ENCODE assay signal across 8 cellular contexts in the genomic region with DNA sequence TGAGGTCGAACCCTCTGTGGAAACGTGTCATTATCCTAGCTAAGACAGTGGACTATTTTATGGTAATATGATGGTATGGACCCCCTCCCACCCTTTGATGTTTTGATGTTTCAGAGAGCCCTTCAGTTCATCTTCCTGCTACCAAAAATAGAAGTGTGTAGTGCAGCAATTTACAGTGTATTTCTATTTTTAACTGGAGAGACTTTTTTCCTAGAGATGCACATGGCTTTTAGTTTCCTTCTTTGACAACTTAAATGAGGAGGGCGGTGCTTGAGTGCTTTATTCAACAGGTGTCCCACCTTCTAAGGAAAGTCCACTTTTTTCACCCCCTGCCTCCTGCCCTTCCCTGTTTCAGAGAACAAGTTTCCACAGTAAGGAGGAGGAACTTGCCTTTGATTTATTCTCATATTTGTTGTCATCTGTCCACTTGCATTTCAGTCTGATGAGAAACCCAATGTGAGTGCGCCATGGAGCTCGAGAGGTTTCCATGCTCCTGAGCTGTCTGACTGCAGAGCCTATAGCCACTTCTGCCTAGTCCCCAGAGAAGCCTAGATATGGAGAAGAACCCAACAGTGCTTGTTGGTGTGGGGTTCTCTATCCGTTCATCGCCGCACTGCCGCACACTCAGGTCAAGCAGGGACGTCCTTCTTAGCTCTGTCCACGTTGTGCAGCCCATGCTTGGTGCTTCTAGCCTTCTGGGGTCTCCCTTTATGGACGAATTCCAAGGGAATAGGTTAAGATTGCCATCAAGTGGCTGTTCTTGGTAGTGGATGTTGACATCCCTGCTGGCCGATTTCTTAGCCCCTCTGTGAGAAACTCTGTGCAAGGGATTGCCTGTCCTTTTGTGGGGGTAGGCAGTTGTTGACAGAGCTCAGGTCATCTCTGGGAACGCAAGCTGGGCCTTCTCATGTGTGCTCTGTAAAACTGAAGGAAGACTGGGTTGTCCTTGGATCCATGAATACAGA.
DNase-seq lines count a peak whose midpoint lies in the region; ATAC-seq, FAIRE-seq and TF ChIP-seq lines count a peak whose summit lies in the region.

No MANE protein-coding gene starts in this region.

- ATAC-seq in mucosa of descending colon (peak; percentile 46), HG02938 (IDR thresholded peaks at IDR 0.05; ENCODE audit: unreplicated experiment) (no peak), HG03097 (IDR thresholded peaks at IDR 0.05; ENCODE audit: low FRiP score, unreplicated experiment) (no peak)

- H3K27me3 ChIP-seq in PC-9 (ENCODE audit: insufficient read depth, low read depth), result no peaks in the 10 kb centered on the region
- H3K27me3 ChIP-seq in H1 (replicated peaks in 1 of 4; ENCODE audit: control insufficient read depth in 3 of 4, extremely low read depth in 1 of 4, insufficient read depth in 3 of 4, low read length in 3 of 4), result no peaks in the 10 kb centered on the region

- TF ChIP-seq POLR2A in H1 (IDR thresholded peaks at IDR 0.05; ENCODE audit: control extremely low read depth in 1 of 2, low read depth in 2 of 2, low read length in 2 of 2), result peak in 1 of 2 experiments; percentile 25

- DNase-seq in CD1c-positive myeloid dendritic cell (ENCODE audit: extremely low spot score), result peak; percentile 41
- peak; percentile 47 for DNase-seq in GM20000 (ENCODE audit: low spot score)
- DNase-seq in PC-9, result peak in 1 of 2 experiments; percentile 16
- no peak for DNase-seq in H1 (ENCODE audit: low read depth in 1 of 2, low spot score in 2 of 2)
- DNase-seq in mucosa of descending colon, result no peak
- DNase-seq in coronary artery (ENCODE audit: low spot score), result no peak

- no peak overlapping the region for H3K14ac ChIP-seq in H1 (ENCODE audit: insufficient read length)

- no peak overlapping the region for H2BK15ac ChIP-seq in H1 (ENCODE audit: low read length)

- peak overlapping the region; percentile 54; the same call in 1 of the 2 replicates for H4K8ac ChIP-seq in H1 (ENCODE audit: extremely low read depth, insufficient read depth, low read length)

- H3K79me2 ChIP-seq in PC-9 (ENCODE audit: low read depth) (peaks cover 81% of the 10 kb centered on the region), H1 (ENCODE audit: control insufficient read depth in 1 of 2, insufficient read depth in 2 of 2, low read length in 2 of 2) (peaks cover 86 to 100% of the 10 kb centered on the region in 2 experiments)

- no peak overlapping the region for H2BK120ac ChIP-seq in H1 (replicated peaks; ENCODE audit: low read depth, low read length)

- H4K20me1 ChIP-seq in PC-9 (ENCODE audit: insufficient read depth) (peaks cover 25% of the 10 kb centered on the region), H1 (replicated peaks in 1 of 2; ENCODE audit: control insufficient read depth in 1 of 2, insufficient read depth in 2 of 2, low read length in 2 of 2) (peaks cover 64% of the 10 kb centered on the region in 2 experiments)

- H3K4me3 ChIP-seq in PC-9 (no peak overlapping the region), H1 (ENCODE audit: extremely low read depth in 1 of 4, insufficient read depth in 2 of 4, low read depth in 3 of 4, low read length in 4 of 4) (no peak overlapping the region), mucosa of descending colon (no peak overlapping the region), coronary artery (no peak overlapping the region)

- TF ChIP-seq EP300 in H1 (IDR thresholded peaks at IDR 0.05; ENCODE audit: borderline replicate concordance in 1 of 2, low read depth in 2 of 2, low read length in 2 of 2), result no peak

- H2AFZ ChIP-seq in PC-9, result no peak overlapping the region
- no peak overlapping the region for H2AFZ ChIP-seq in H1 (ENCODE audit: low read length)

- 76% methylated on average over 14 of the region's 14 CpGs; no CpG with 5 or more reads in 1 of the 2 experiments for WGBS in H1 (ENCODE audit: extremely low coverage in 1 of 2, insufficient coverage in 1 of 2, insufficient read length in 1 of 2, insufficient replicate concordance in 2 of 2, low coverage in 1 of 2, low lambda C conversion rate in 2 of 2, missing lambda C conversion rate in 1 of 2), 2 experiments

- peak overlapping the region; percentile 10 for H3K4ac ChIP-seq in H1 (replicated peaks; ENCODE audit: insufficient read length, low read depth, low read length)

- H3K23ac ChIP-seq in H1 (ENCODE audit: insufficient read length), result no peak overlapping the region

- no peak overlapping the region for H3K56ac ChIP-seq in H1 (replicated peaks; ENCODE audit: insufficient read length, low read depth, low read length)

- intact Hi-C loops in PC-9 (cut with micrococcal nuclease; ENCODE audit: unreplicated experiment), result loop anchor here (2.0 kb wide), 1 partner anchor 141 kb away; no protein-coding TSS in a partner anchor
- intact Hi-C loops in mucosa of descending colon (cut with DNase I, micrococcal nuclease), result no loop called here

- H3K18ac ChIP-seq in H1 (ENCODE audit: extremely low read depth, low read length), result 0 out of 2 replicates have a peak overlapping the region, but pooled peaks have one; percentile 51

- no peak overlapping the region for H2BK12ac ChIP-seq in H1 (ENCODE audit: low read depth, low read length)

- H3K4me1 ChIP-seq in PC-9 (replicated peaks; ENCODE audit: insufficient read depth), result 0 out of 2 replicates have a peak, but pooled peaks cover 8% of the 10 kb centered on the region
- peaks cover 7 to 46% (median 33%) of the 10 kb centered on the region in 4 experiments for H3K4me1 ChIP-seq in H1 (replicated peaks in 1 of 4; ENCODE audit: control insufficient read depth in 3 of 4, insufficient read depth in 4 of 4, low read length in 3 of 4)
- peaks cover 2% of the 10 kb centered on the region for H3K4me1 ChIP-seq in mucosa of descending colon (ENCODE audit: low read depth)

- no peaks in the 10 kb centered on the region for H3F3A ChIP-seq in PC-9 (ENCODE audit: insufficient read depth, low read depth)

- peak; percentile 65 for FAIRE-seq in H1 (lab: Jason Lieb, UNC)

- no peak overlapping the region for H4K91ac ChIP-seq in H1 (replicated peaks; ENCODE audit: insufficient read length, low read length)

- H3K27ac ChIP-seq in PC-9 (no peak overlapping the region), H1 (ENCODE audit: low read depth, low read length) (no peak overlapping the region), coronary artery (no peak overlapping the region)

- H4K5ac ChIP-seq in H1 (ENCODE audit: insufficient read length, low read depth, low read length), result no peak overlapping the region

- H3K9me3 ChIP-seq in PC-9 (ENCODE audit: insufficient read depth, low read depth), result no peaks in the 10 kb centered on the region
- H3K9me3 ChIP-seq in H1 (ENCODE audit: insufficient read depth in 2 of 2, low read depth in 1 of 2, low read length in 1 of 2), result no peaks in the 10 kb centered on the region
- no peaks in the 10 kb centered on the region for H3K9me3 ChIP-seq in mucosa of descending colon

- no peak overlapping the region for H3K4me2 ChIP-seq in PC-9
- H3K4me2 ChIP-seq in H1 (ENCODE audit: insufficient read depth in 1 of 2, low read depth in 2 of 2, low read length in 2 of 2), result no peak overlapping the region; a peak in 2 of 4 replicates

- POLR2A ChIA-PET in PC-9 (lab: Charles Lee; ENCODE audit: unreplicated experiment) (no interaction called here), H1 (lab: Charles Lee; ENCODE audit: partially characterized antibody) (interaction anchor here (0.8 to 1.6 kb wide), 3 partner anchors 10 to 17 kb away, joined by 3 to 6 read pairs (median 3); no protein-coding TSS in a partner anchor)

- H3K9me2 ChIP-seq in PC-9 (ENCODE audit: insufficient read depth), result no peaks in the 10 kb centered on the region

- TF ChIP-seq CTCF in GM20000 (IDR thresholded peaks at IDR 0.05; ENCODE audit: extremely low read depth, missing control alignments) (peak; percentile 38), PC-9 (conservative IDR thresholded peaks at IDR 0.05) (peak; percentile 72), H1 (IDR thresholded peaks at IDR 0.05; ENCODE audit: control extremely low read depth in 1 of 3, insufficient read depth in 1 of 3, low read depth in 1 of 3, low read length in 3 of 3) (peak; percentile 35 to 80 (median 62); a peak in 3 of 4 replicates), mucosa of descending colon (IDR thresholded peaks at IDR 0.05) (no peak), coronary artery (IDR thresholded peaks at IDR 0.05) (no peak)

- no TSS peak for BruUV-seq in PC-9 (replicated peaks; lab: Mats Ljungman, UMichigan)

- CTCF ChIA-PET in PC-9 (lab: Charles Lee), result no interaction called here
- CTCF ChIA-PET in H1 (lab: Charles Lee; ENCODE audit: partially characterized antibody), result interaction anchor here (0.6 to 3.7 kb wide), 37 partner anchors 9 to 1039 kb away, joined by 3 to 16 read pairs (median 3); no protein-coding TSS in a partner anchor

- H3K23me2 ChIP-seq in H1 (ENCODE audit: low read depth, low read length), result no peaks in the 10 kb centered on the region

- H3K9ac ChIP-seq in H1 (replicated peaks in 1 of 4; ENCODE audit: extremely low read depth in 1 of 4, low read depth in 3 of 4, low read length in 3 of 4), result no peak overlapping the region

- H2BK20ac ChIP-seq in H1 (ENCODE audit: low read length), result no peak overlapping the region

- H2BK5ac ChIP-seq in H1 (ENCODE audit: low read depth, low read length), result 0 out of 2 replicates have a peak overlapping the region, but pooled peaks have one; percentile 12

- H3K36me3 ChIP-seq in PC-9 (ENCODE audit: low read depth) (no peaks in the 10 kb centered on the region), H1 (ENCODE audit: control insufficient read depth in 2 of 4, insufficient read depth in 4 of 4, low read length in 3 of 4) (peaks cover 0 to 3% (median 0%) of the 10 kb centered on the region in 4 experiments; a peak in 1 of 8 replicates), mucosa of descending colon (ENCODE audit: low read depth) (no peaks in the 10 kb centered on the region)

- H2AK5ac ChIP-seq in H1 (ENCODE audit: low read depth, low read length), result no peak overlapping the region

- peak; percentile 86 to 88 for TF ChIP-seq RAD21 in H1 (IDR thresholded peaks at IDR 0.05 in 1 of 2, conservative IDR thresholded peaks at IDR 0.05 in 1 of 2; ENCODE audit: low read depth in 2 of 2, low read length in 2 of 2)

- peaks cover 10% of the 10 kb centered on the region; the same call in 1 of the 2 replicates for H3K79me1 ChIP-seq in H1 (ENCODE audit: low read depth, low read length)

TF ChIP-seq in H1, 55 proteins besides CTCF, POLR2A, EP300 and RAD21 (continues in another document):
- TF ChIP-seq, protein P1, sequence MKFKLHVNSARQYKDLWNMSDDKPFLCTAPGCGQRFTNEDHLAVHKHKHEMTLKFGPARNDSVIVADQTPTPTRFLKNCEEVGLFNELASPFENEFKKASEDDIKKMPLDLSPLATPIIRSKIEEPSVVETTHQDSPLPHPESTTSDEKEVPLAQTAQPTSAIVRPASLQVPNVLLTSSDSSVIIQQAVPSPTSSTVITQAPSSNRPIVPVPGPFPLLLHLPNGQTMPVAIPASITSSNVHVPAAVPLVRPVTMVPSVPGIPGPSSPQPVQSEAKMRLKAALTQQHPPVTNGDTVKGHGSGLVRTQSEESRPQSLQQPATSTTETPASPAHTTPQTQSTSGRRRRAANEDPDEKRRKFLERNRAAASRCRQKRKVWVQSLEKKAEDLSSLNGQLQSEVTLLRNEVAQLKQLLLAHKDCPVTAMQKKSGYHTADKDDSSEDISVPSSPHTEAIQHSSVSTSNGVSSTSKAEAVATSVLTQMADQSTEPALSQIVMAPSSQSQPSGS (IDR thresholded peaks at IDR 0.05; ENCODE audit: low read length), result peak; percentile 58; the same call in 1 of the 2 replicates
- peak; percentile 18; the same call in 1 of the 2 replicates for TF ChIP-seq SP4 (IDR thresholded peaks at IDR 0.05; ENCODE audit: low read length)

Comparison
In these comparisons a context has a peak if more than half of its experiments do, and no peak if none do; other contexts are left out.
1. DNase-seq: peak in CD1c-positive myeloid dendritic cell (single experiment) and GM20000 (single experiment); none in H1 (0 of 2), mucosa of descending colon (0 of 3) and coronary artery (single experiment).
2. CTCF ChIP-seq: peak in GM20000 (single experiment), PC-9 (single experiment) and H1 (3 of 3); none in mucosa of descending colon (single experiment) and coronary artery (single experiment).